1 cellular context compared by ENCODE assay signal in genomic region chr12:6549379-6550151, GRCh38.
TF ChIP-seq lines count a peak whose summit lies in the region.

No MANE protein-coding gene starts in this region.

TF ChIP-seq in endothelial cell of umbilical vein, 7 proteins besides CTCF, POLR2A, EP300 and RAD21:
- TF ChIP-seq GATA2 (IDR thresholded peaks at IDR 0.05; ENCODE audit: insufficient read depth, insufficient read length, low read depth, low read length) = no peak
- TF ChIP-seq POLR2AphosphoS5 (IDR thresholded peaks at IDR 0.05; ENCODE audit: insufficient read depth, low read depth, low read length) = no peak
- TF ChIP-seq EZH2 (IDR thresholded peaks at IDR 0.05; ENCODE audit: borderline replicate concordance, low read depth, low read length, severe bottlenecking) = no peak
- TF ChIP-seq JUN (IDR thresholded peaks at IDR 0.05; ENCODE audit: borderline replicate concordance, insufficient read depth, insufficient read length, low read depth) = no peak
- no peak for TF ChIP-seq MYC (IDR thresholded peaks at IDR 0.05; ENCODE audit: low read depth, low read length)
- no peak for TF ChIP-seq FOS (IDR thresholded peaks at IDR 0.05; ENCODE audit: borderline replicate concordance, insufficient read depth, low read length)
